Comparison of ENCODE assay signal across 8 cellular contexts in the genomic region with DNA sequence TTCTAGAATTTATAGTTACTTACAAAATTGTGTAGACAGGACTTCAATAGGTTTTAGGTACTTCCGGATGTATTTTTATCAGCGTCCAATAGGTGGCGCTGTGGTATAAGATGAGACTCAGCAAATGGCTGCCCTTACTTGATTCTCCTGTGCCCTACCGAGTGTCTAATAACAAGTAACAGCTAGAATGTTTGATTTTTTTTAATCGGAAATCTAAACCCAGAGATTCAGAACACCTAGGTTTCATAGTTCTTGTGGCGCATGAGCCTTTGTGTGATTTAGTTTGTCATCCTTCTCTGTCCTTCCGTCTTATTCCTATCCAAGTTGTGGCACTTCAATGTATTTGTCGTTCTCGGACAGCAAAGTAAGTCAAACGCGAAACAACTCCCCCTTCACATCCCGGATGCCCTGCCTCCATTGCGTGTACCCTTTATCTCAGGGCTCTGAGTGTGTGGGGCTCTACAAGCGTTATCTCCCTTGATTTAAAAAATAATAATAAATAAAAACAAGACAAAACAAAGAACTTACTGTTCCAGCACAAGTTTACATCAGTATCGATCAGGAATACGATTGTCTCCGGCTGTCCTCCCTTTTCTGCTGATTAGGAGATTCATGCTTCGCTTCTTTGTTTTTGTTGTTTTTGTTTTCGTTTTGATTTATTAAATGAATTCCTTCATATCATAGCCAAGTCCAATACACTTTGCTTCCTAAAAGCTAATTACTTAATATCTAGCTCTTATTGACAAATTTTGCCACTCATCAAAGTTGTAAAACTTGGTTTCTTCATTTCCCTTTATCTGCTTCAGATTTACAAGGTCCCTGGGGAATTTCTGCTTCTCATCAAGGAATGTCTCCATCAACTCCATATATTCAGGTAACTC. TPM values are rescaled to one million over a fixed set of nuclear protein-coding genes. Genes with fewer than 3 reads are reported as not detected.
DNase-seq lines count a peak whose midpoint lies in the region; ATAC-seq and TF ChIP-seq lines count a peak whose summit lies in the region.

No MANE protein-coding gene starts in this region.

- no peaks in the 10 kb centered on the region for H3K9me3 Mint-ChIP-seq in chondrocyte (ENCODE audit: low read depth)

- peak overlapping the region; percentile 65 for H3K4me3 Mint-ChIP-seq in chondrocyte (ENCODE audit: unreplicated experiment)

- ATAC-seq in GM18909 (IDR thresholded peaks at IDR 0.05; ENCODE audit: poor library complexity, unreplicated experiment) (peak; percentile 96), HG03280 (IDR thresholded peaks at IDR 0.05; ENCODE audit: unreplicated experiment) (peak; percentile 97)
- peak; percentile 92 for ATAC-seq in activated CD4-positive, CD25-positive, alpha-beta regulatory T cell treated with anti-CD3 and anti-CD28 coated beads, Interleukin-2, amount 50 U/mL, for 24 hours

- H3K4me1 Mint-ChIP-seq in chondrocyte (ENCODE audit: low read depth), result peaks cover 6% of the 10 kb centered on the region

- peak; percentile 78 for DNase-seq in AG09309 (ENCODE audit: low read depth)
- DNase-seq in NCI-H446 (lab: John Stamatoyannopoulos, UW), result peak; percentile 80 to 83
- no peak for DNase-seq in chondrocyte (ENCODE audit: low spot score)
- DNase-seq in kidney tubule cell (ENCODE audit: low spot score), result peak; percentile 93
- DNase-seq in stimulated activated CD4-positive, alpha-beta T cell treated with anti-CD3 and anti-CD28 coated beads, Interleukin-1b, Interleukin-23, amount 100 ng/mL, for 4 hours (ENCODE audit: low read depth in 2 of 2), result peak; percentile 17 to 83

- H3K27ac Mint-ChIP-seq in chondrocyte (ENCODE audit: unreplicated experiment), result peak overlapping the region; percentile 42

- H3K36me3 Mint-ChIP-seq in chondrocyte (ENCODE audit: low read depth), result no peaks in the 10 kb centered on the region

- peak overlapping the region; percentile 13; the same call in 1 of the 2 replicates for H3K4me3 ChIP-seq in AG09309 (ENCODE audit: control insufficient read depth, low read depth, low read length)

- H3K27me3 Mint-ChIP-seq in chondrocyte (ENCODE audit: low read depth), result no peaks in the 10 kb centered on the region

- TF ChIP-seq CTCF in AG09309 (IDR thresholded peaks at IDR 0.05; ENCODE audit: control insufficient read depth, insufficient read depth, low read depth, low read length, missing control alignments), result peak; percentile 66
- peak; percentile 98 for TF ChIP-seq CTCF in chondrocyte (IDR thresholded peaks at IDR 0.05)

RNA-seq across cellular contexts. Expression of a gene that starts 50.7 kb away (rescaled TPM):
- total RNA-seq in chondrocyte, result 72.7 to 97.1 TPM (median 75.1 TPM) in 3 replicates
